Comparison of ENCODE assay signal across 22 cellular contexts in the genomic region with DNA sequence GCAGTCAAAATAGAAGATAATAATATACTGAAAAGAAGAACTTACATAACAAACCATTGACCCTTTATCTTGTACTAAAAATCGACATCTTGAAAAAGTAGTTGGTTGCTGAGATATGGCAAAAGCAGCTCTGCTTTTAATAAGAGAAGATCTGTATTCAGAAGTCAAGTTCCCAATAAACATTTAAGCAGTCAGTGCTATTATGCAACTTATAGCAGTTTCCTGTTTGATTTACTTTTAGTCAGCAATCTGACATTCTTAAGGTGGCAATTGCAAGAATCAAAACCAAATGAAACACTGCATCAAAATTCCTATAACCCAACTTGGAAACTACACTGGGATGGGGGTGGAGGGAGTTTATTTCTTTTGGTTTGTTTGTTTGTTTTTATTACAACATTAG.
DNase-seq lines count a peak whose midpoint lies in the region; ATAC-seq and TF ChIP-seq lines count a peak whose summit lies in the region.
"Had no signal": no experiment of that assay in that cellular context is flagged by ENCODE, and none has a peak within 500 bp of the region (broad histone marks: within the 10 kb centered on the region; RNA-seq: fewer than 3 reads in every experiment).

No MANE protein-coding gene starts in this region.

- no peak overlapping the region for H3K4me2 ChIP-seq in OCI-LY7 (ENCODE audit: low read length)
- H3K4me2 ChIP-seq: PC-9 had no signal

- no peaks in the 10 kb centered on the region for H3K4me1 ChIP-seq in OCI-LY7 (ENCODE audit: insufficient read depth, low read length, poor library complexity, severe bottlenecking)

- intact Hi-C loops in OCI-LY7 (cut with micrococcal nuclease; ENCODE audit: unreplicated experiment), result no loop called here

- H3K9me3 ChIP-seq in OCI-LY7 (ENCODE audit: low read length), result no peaks in the 10 kb centered on the region

- peaks cover 25% of the 10 kb centered on the region for H3K36me3 Mint-ChIP-seq in activated T-helper 17 cell treated with anti-CD3 and anti-CD28 coated beads, Interleukin-2, amount 50 U/mL, for 72 hours (ENCODE audit: low read depth)

- H3K4me1 Mint-ChIP-seq in activated T-helper 17 cell treated with anti-CD3 and anti-CD28 coated beads, Interleukin-2, amount 50 U/mL, for 72 hours, result peaks cover 18% of the 10 kb centered on the region
- H3K4me1 Mint-ChIP-seq: B cell, neural crest cell had no signal

- H3K79me2 ChIP-seq in OCI-LY7 (ENCODE audit: insufficient read depth, low read depth, low read length), result no peaks in the 10 kb centered on the region

- H3K9me3 Mint-ChIP-seq in activated T-helper 17 cell treated with anti-CD3 and anti-CD28 coated beads, Interleukin-2, amount 50 U/mL, for 72 hours, result no peaks in the 10 kb centered on the region

- H3K36me3 ChIP-seq in OCI-LY7 (ENCODE audit: insufficient read depth, low read length), result no peaks in the 10 kb centered on the region

- no peaks in the 10 kb centered on the region for H3K9me2 ChIP-seq in OCI-LY7 (ENCODE audit: insufficient read depth, low read length)

- ATAC-seq in activated T-helper 17 cell treated with anti-CD3 and anti-CD28 coated beads, Interleukin-2, amount 50 U/mL, for 72 hours (replicated peaks), result no peak
- ATAC-seq in GM21515 (IDR thresholded peaks at IDR 0.05; ENCODE audit: unreplicated experiment), result no peak

- no peaks in the 10 kb centered on the region for H3K27me3 Mint-ChIP-seq in activated T-helper 17 cell treated with anti-CD3 and anti-CD28 coated beads, Interleukin-2, amount 50 U/mL, for 72 hours
- H3K27me3 Mint-ChIP-seq: activated naive CD8-positive, alpha-beta T cell treated with anti-CD3 and anti-CD28 coated beads, Interleukin-2, amount 10 ng/mL, durations not matched to agents 7 days and 5 days; B cell had no signal

- no peak overlapping the region for H2AFZ ChIP-seq in OCI-LY7 (ENCODE audit: low read length)
- H2AFZ ChIP-seq: PC-9 had no signal

- peak overlapping the region; percentile 84 for H3K4me3 Mint-ChIP-seq in activated T-helper 17 cell treated with anti-CD3 and anti-CD28 coated beads, Interleukin-2, amount 50 U/mL, for 72 hours
- H3K4me3 Mint-ChIP-seq: activated naive CD8-positive, alpha-beta T cell treated with anti-CD3 and anti-CD28 coated beads, Interleukin-2, amount 10 ng/mL, durations not matched to agents 7 days and 5 days; B cell; neural crest cell had no signal

- TF ChIP-seq CTCF in AG10803 (conservative IDR thresholded peaks at IDR 0.05; ENCODE audit: low read length) (no peak), fibroblast of the aortic adventitia (IDR thresholded peaks at IDR 0.05; ENCODE audit: insufficient read depth, low read length) (no peak), OCI-LY7 (conservative IDR thresholded peaks at IDR 0.05; ENCODE audit: low read length) (no peak)

- no peaks in the 10 kb centered on the region for H4K20me1 ChIP-seq in OCI-LY7 (ENCODE audit: insufficient read depth, low read length)

- H3K27ac Mint-ChIP-seq in activated T-helper 17 cell treated with anti-CD3 and anti-CD28 coated beads, Interleukin-2, amount 50 U/mL, for 72 hours, result no peak overlapping the region
- H3K27ac Mint-ChIP-seq: activated naive CD8-positive, alpha-beta T cell treated with anti-CD3 and anti-CD28 coated beads, Interleukin-2, amount 10 ng/mL, durations not matched to agents 7 days and 5 days; B cell had no signal

- no peak overlapping the region for H3K27ac ChIP-seq in OCI-LY7 (ENCODE audit: low read depth, low read length, poor library complexity, severe bottlenecking)
- H3K27ac ChIP-seq: PC-9 had no signal

- POLR2A ChIA-PET in OCI-LY7 (lab: Charles Lee), result interaction anchor here (0.8 to 1.1 kb wide), 4 partner anchors 8 to 1325 kb away, joined by 3 to 5 read pairs (median 3); no protein-coding TSS in a partner anchor

- DNase-seq in AG10803 (ENCODE audit: low read depth), result peak; percentile 41
- DNase-seq in ELR (ENCODE audit: low read depth), result peak; percentile 38
- DNase-seq in fibroblast of the aortic adventitia (ENCODE audit: low read depth), result peak; percentile 36
- DNase-seq in OCI-LY7 (ENCODE audit: low spot score), result no peak
- no peak for DNase-seq in D341Med (ENCODE audit: low spot score)
- no peak for DNase-seq in germinal center (ENCODE audit: low spot score)
- DNase-seq: activated CD8-positive, alpha-beta memory T cell treated with anti-CD3 and anti-CD28 coated beads for 24 hours; activated naive CD8-positive, alpha-beta T cell treated with anti-CD3 and anti-CD28 coated beads, Interleukin-2, amount 10 ng/mL, durations not matched to agents 7 days and 5 days; central memory CD4-positive, alpha-beta T cell; DMS153; effector memory CD4-positive, alpha-beta T cell; Karpas-422; mesendoderm; NCI-H187; NCI-H524 treated with DMSO at 0.1 percent for 48 hours; PC-9; retina; substantia nigra had no signal

- CTCF ChIA-PET in OCI-LY7 (lab: Charles Lee; ENCODE audit: unreplicated experiment), result no interaction called here

- no TSS peak for BruUV-seq in OCI-LY7 (replicated peaks; lab: Mats Ljungman, UMichigan)

- H3K4me3 ChIP-seq in AG10803 (ENCODE audit: low read length) (no peak overlapping the region), fibroblast of the aortic adventitia (ENCODE audit: low read depth, low read length) (no peak overlapping the region), OCI-LY7 (ENCODE audit: low read depth, low read length, poor library complexity, severe bottlenecking) (no peak overlapping the region)
- H3K4me3 ChIP-seq: PC-9 had no signal

Comparison
In these comparisons a context has a peak if more than half of its experiments do, and no peak if none do; other contexts are left out.
1. DNase-seq: peak in AG10803 (single experiment), ELR (single experiment) and fibroblast of the aortic adventitia (single experiment); none in OCI-LY7 (single experiment), D341Med (single experiment) and germinal center (single experiment).